Comparison of ENCODE assay signal across 8 cellular contexts in genomic region chr5:158013939-158014338, GRCh38.
DNase-seq lines count a peak whose midpoint lies in the region; ATAC-seq, FAIRE-seq and TF ChIP-seq lines count a peak whose summit lies in the region.

No MANE protein-coding gene starts in this region.

- H3K27ac Mint-ChIP-seq in astrocyte (ENCODE audit: unreplicated experiment): no peak overlapping the region

- no peaks in the 10 kb centered on the region for H3K9me2 ChIP-seq in HCT116 (ENCODE audit: insufficient read depth)

- no peaks in the 10 kb centered on the region for H3K36me3 Mint-ChIP-seq in astrocyte (ENCODE audit: low read depth, unreplicated experiment)

- intact Hi-C loops in HCT116 (cut with micrococcal nuclease): loop anchor here (10.0 kb wide), 1 partner anchor 1091 kb away; no protein-coding TSS in a partner anchor

- peak; percentile 21; the same call in 1 of the 2 replicates for TF ChIP-seq CTCF in AG04450 (IDR thresholded peaks at IDR 0.05; ENCODE audit: low read depth, low read length)
- TF ChIP-seq CTCF in HCT116 (IDR thresholded peaks at IDR 0.05 in 2 of 3, conservative IDR thresholded peaks at IDR 0.05 in 1 of 3; ENCODE audit: borderline replicate concordance in 1 of 3, insufficient read depth in 1 of 3, low read depth in 2 of 3, low read length in 2 of 3): peak in 2 of 3 experiments; percentile 46 to 51; a peak in 4 of 6 replicates
- peak; percentile 27 for TF ChIP-seq CTCF in astrocyte (IDR thresholded peaks at IDR 0.05; ENCODE audit: insufficient read depth, low read depth, low read length)

- TF ChIP-seq POLR2A in HCT116 (IDR thresholded peaks at IDR 0.05; ENCODE audit: borderline replicate concordance, extremely low read depth, insufficient read depth, insufficient read length): no peak

- H3K4me1 Mint-ChIP-seq in astrocyte (ENCODE audit: low read depth, unreplicated experiment): no peaks in the 10 kb centered on the region

- peak; percentile 97 for ATAC-seq in HCT116
- no peak for ATAC-seq in GM19351 (IDR thresholded peaks at IDR 0.05; ENCODE audit: unreplicated experiment)
- no peak for ATAC-seq in GM21737 (IDR thresholded peaks at IDR 0.05; ENCODE audit: unreplicated experiment)

- no peaks in the 10 kb centered on the region for H3K9me3 Mint-ChIP-seq in astrocyte (ENCODE audit: unreplicated experiment)

- H3K9ac ChIP-seq in HCT116 (ENCODE audit: low read length) (no peak overlapping the region), astrocyte (ENCODE audit: low read length) (no peak overlapping the region)

- no TSS peak for BruUV-seq in HCT116 (replicated peaks; lab: Mats Ljungman, UMichigan)

- no peaks in the 10 kb centered on the region for H3K27me3 ChIP-seq in AG04450 (ENCODE audit: control insufficient read depth, insufficient read depth, low read length)
- H3K27me3 ChIP-seq in HCT116 (ENCODE audit: insufficient read depth, low read length): peaks cover 35% of the 10 kb centered on the region
- H3K27me3 ChIP-seq in astrocyte (ENCODE audit: insufficient read depth, low read length): peaks cover 6% of the 10 kb centered on the region

- CTCF ChIA-PET in AG04450 (lab: Charles Lee): no interaction called here
- CTCF ChIA-PET in HCT116 (lab: Charles Lee): interaction anchor here (1.0 kb wide), 1 partner anchor 1093 kb away, joined by 5 read pairs; no protein-coding TSS in a partner anchor

- no peaks in the 10 kb centered on the region for H3K27me3 Mint-ChIP-seq in astrocyte (ENCODE audit: low read depth, unreplicated experiment)

- no peak overlapping the region for H3K4me3 ChIP-seq in AG04450 (ENCODE audit: low read depth, low read length)
- H3K4me3 ChIP-seq in HCT116 (replicated peaks in 1 of 2; ENCODE audit: low read depth in 1 of 2, low read length in 2 of 2): no peak overlapping the region
- no peak overlapping the region for H3K4me3 ChIP-seq in astrocyte (ENCODE audit: insufficient read depth, low read depth, low read length)

- H3K27ac ChIP-seq in AG04450 (ENCODE audit: low read depth, low read length) (no peak overlapping the region), HCT116 (ENCODE audit: low read depth, low read length) (no peak overlapping the region), astrocyte (ENCODE audit: low read depth, low read length) (no peak overlapping the region)

- RAD21 ChIA-PET in HCT116 (lab: Charles Lee; ENCODE audit: low non-redundant PET in 1 of 2, low total read pairs in 2 of 2, uncharacterized antibody in 2 of 2, unreplicated experiment in 2 of 2): no interaction called here

- no peak for DNase-seq in AG04450 (ENCODE audit: low read depth, low spot score)
- DNase-seq in HCT116 (ENCODE audit: low read depth, low spot score): no peak
- DNase-seq in astrocyte (ENCODE audit: low read depth): peak; percentile 42
- DNase-seq in inferior parietal cortex (ENCODE audit: extremely low spot score): peak; percentile 10
- DNase-seq in GM19239 (ENCODE audit: insufficient read length, low spot score): no peak
- DNase-seq in CD1c-positive myeloid dendritic cell (ENCODE audit: extremely low spot score): no peak

- H3K9me3 ChIP-seq in AG04450 (ENCODE audit: control insufficient read depth, insufficient read depth, low read length) (no peaks in the 10 kb centered on the region), HCT116 (ENCODE audit: control insufficient read depth in 1 of 2, insufficient read depth in 1 of 2, low read depth in 1 of 2, low read length in 2 of 2) (no peaks in the 10 kb centered on the region), astrocyte (ENCODE audit: insufficient read depth, low read depth, low read length) (no peaks in the 10 kb centered on the region)

- H3K79me2 ChIP-seq in HCT116 (ENCODE audit: insufficient read depth, low read length): no peaks in the 10 kb centered on the region
- no peaks in the 10 kb centered on the region for H3K79me2 ChIP-seq in astrocyte (ENCODE audit: insufficient read depth, low read length)

- H3K36me3 ChIP-seq in HCT116 (ENCODE audit: control insufficient read depth in 1 of 2, insufficient read depth in 2 of 2, low read length in 2 of 2): no peaks in the 10 kb centered on the region
- no peaks in the 10 kb centered on the region for H3K36me3 ChIP-seq in astrocyte (ENCODE audit: insufficient read depth, low read length)

- no peak overlapping the region for H3K4me3 Mint-ChIP-seq in astrocyte (ENCODE audit: unreplicated experiment)

- H4K20me1 ChIP-seq in HCT116 (ENCODE audit: insufficient read depth): no peaks in the 10 kb centered on the region
- no peaks in the 10 kb centered on the region for H4K20me1 ChIP-seq in astrocyte (ENCODE audit: insufficient read depth, low read length)

- FAIRE-seq in astrocyte (lab: Jason Lieb, UNC) (no peak), GM19239 (lab: Jason Lieb, UNC) (no peak)

- H2AFZ ChIP-seq in HCT116 (ENCODE audit: low read depth, low read length, poor library complexity, severe bottlenecking) (no peak overlapping the region), astrocyte (ENCODE audit: low read depth, low read length) (no peak overlapping the region)

- H3K4me2 ChIP-seq in HCT116 (ENCODE audit: low read length) (no peak overlapping the region), astrocyte (ENCODE audit: low read length) (no peak overlapping the region)

- H3K4me1 ChIP-seq in HCT116 (ENCODE audit: control insufficient read depth in 1 of 2, insufficient read depth in 2 of 2, low read length in 2 of 2) (no peaks in the 10 kb centered on the region), astrocyte (ENCODE audit: insufficient read depth, low read length) (no peaks in the 10 kb centered on the region)

- TF ChIP-seq RAD21 in HCT116 (IDR thresholded peaks at IDR 0.05; ENCODE audit: low read depth): peak; percentile 49

- POLR2A ChIA-PET in AG04450 (lab: Yijun Ruan, JAX) (no interaction called here), HCT116 (lab: Charles Lee) (no interaction called here)

TF ChIP-seq in HCT116, 20 proteins besides CTCF, POLR2A, EP300 and RAD21:
- TF ChIP-seq SRF (IDR thresholded peaks at IDR 0.05; ENCODE audit: low read depth) (no peak), EGR1 (IDR thresholded peaks at IDR 0.05; ENCODE audit: low read depth) (no peak), YY1 (IDR thresholded peaks at IDR 0.05; ENCODE audit: extremely low read depth, insufficient replicate concordance, low read depth, low read length) (no peak), ZFX (IDR thresholded peaks at IDR 0.05) (no peak), EZH2 (IDR thresholded peaks at IDR 0.05) (no peak), FOSL1 (IDR thresholded peaks at IDR 0.05; ENCODE audit: low read depth) (no peak), CEBPB (IDR thresholded peaks at IDR 0.05; ENCODE audit: low read depth) (no peak)
- TF ChIP-seq, protein P1, sequence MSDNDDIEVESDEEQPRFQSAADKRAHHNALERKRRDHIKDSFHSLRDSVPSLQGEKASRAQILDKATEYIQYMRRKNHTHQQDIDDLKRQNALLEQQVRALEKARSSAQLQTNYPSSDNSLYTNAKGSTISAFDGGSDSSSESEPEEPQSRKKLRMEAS (IDR thresholded peaks at IDR 0.05): no peak

Comparison
In these comparisons a context has a peak if more than half of its experiments do, and no peak if none do; other contexts are left out.
1. DNase-seq: peak in astrocyte (single experiment) and inferior parietal cortex (single experiment); none in AG04450 (single experiment), HCT116 (single experiment), GM19239 (single experiment) and CD1c-positive myeloid dendritic cell (single experiment).
2. Peak in every context shown above with its lines, with median percentiles within 50 percentile points of each other: CTCF ChIP-seq.